ENCODE assay signal across 19 cellular contexts in genomic region chr3:183766107-183766506, GRCh38. TPM values are rescaled to one million over a fixed set of nuclear protein-coding genes. Genes with fewer than 3 reads are reported as not detected.
DNase-seq lines count a peak whose midpoint lies in the region; ATAC-seq and TF ChIP-seq lines count a peak whose summit lies in the region.
"Had no signal": no experiment of that assay in that cellular context is flagged by ENCODE, and none has a peak within 500 bp of the region (broad histone marks: within the 10 kb centered on the region; RNA-seq: fewer than 3 reads in every experiment).

No MANE protein-coding gene starts in this region.

- H3K4me1 Mint-ChIP-seq in MCF 10A (ENCODE audit: insufficient read depth, unreplicated experiment) = peaks cover 16% of the 10 kb centered on the region
- peaks cover 20% of the 10 kb centered on the region for H3K4me1 Mint-ChIP-seq in activated CD4-positive, alpha-beta memory T cell treated with anti-CD3 and anti-CD28 coated beads, Interleukin-2, amount 10 ng/mL, durations not matched to agents 7 days and 5 days
- H3K4me1 Mint-ChIP-seq: neural crest cell had no signal

- H3K36me3 ChIP-seq in breast epithelium (no peaks in the 10 kb centered on the region), iPS-15b (ENCODE audit: control insufficient read depth, insufficient read depth, low read length) (peaks cover 12% of the 10 kb centered on the region), upper lobe of right lung (peaks cover 28% of the 10 kb centered on the region)

- H3K36me3 Mint-ChIP-seq in MCF 10A (ENCODE audit: insufficient read depth, unreplicated experiment) = peaks cover 58% of the 10 kb centered on the region
- H3K36me3 Mint-ChIP-seq in activated CD4-positive, alpha-beta memory T cell treated with anti-CD3 and anti-CD28 coated beads, Interleukin-2, amount 10 ng/mL, durations not matched to agents 7 days and 5 days (ENCODE audit: low read depth) = peaks cover 44% of the 10 kb centered on the region

- H3K9me3 Mint-ChIP-seq in MCF 10A (ENCODE audit: unreplicated experiment) = no peaks in the 10 kb centered on the region
- H3K9me3 Mint-ChIP-seq in activated CD4-positive, alpha-beta memory T cell treated with anti-CD3 and anti-CD28 coated beads, Interleukin-2, amount 10 ng/mL, durations not matched to agents 7 days and 5 days = no peaks in the 10 kb centered on the region
- H3K9me3 Mint-ChIP-seq: neural crest cell had no signal

- peak overlapping the region; percentile 14 for H3K27ac Mint-ChIP-seq in MCF 10A (ENCODE audit: low read depth, unreplicated experiment)
- peak overlapping the region; percentile 2 for H3K27ac Mint-ChIP-seq in activated CD4-positive, alpha-beta memory T cell treated with anti-CD3 and anti-CD28 coated beads, Interleukin-2, amount 10 ng/mL, durations not matched to agents 7 days and 5 days

- BruUV-seq in MCF 10A (replicated peaks; lab: Mats Ljungman, UMichigan) = no TSS peak

- H3K27me3 ChIP-seq in breast epithelium = no peaks in the 10 kb centered on the region
- no peaks in the 10 kb centered on the region for H3K27me3 ChIP-seq in iPS-15b (ENCODE audit: control insufficient read depth, insufficient read depth, low read length)
- H3K27me3 ChIP-seq in upper lobe of right lung = no peaks in the 10 kb centered on the region
- H3K27me3 ChIP-seq: right atrium auricular region had no signal

- H3K4me1 ChIP-seq in breast epithelium (no peaks in the 10 kb centered on the region), iPS-15b (ENCODE audit: control insufficient read depth, insufficient read depth, low read length) (no peaks in the 10 kb centered on the region), upper lobe of right lung (peaks cover 28% of the 10 kb centered on the region)

- H3K4me3 ChIP-seq in breast epithelium = no peak overlapping the region
- H3K4me3 ChIP-seq in iPS-15b (ENCODE audit: low read depth, low read length) = no peak overlapping the region
- no peak overlapping the region for H3K4me3 ChIP-seq in upper lobe of right lung
- H3K4me3 ChIP-seq: right atrium auricular region had no signal

- H3K4me3 Mint-ChIP-seq in MCF 10A (ENCODE audit: unreplicated experiment) = no peak overlapping the region
- H3K4me3 Mint-ChIP-seq in activated CD4-positive, alpha-beta memory T cell treated with anti-CD3 and anti-CD28 coated beads, Interleukin-2, amount 10 ng/mL, durations not matched to agents 7 days and 5 days = no peak overlapping the region
- H3K4me3 Mint-ChIP-seq: neural crest cell had no signal

- TF ChIP-seq CTCF in MCF 10A (IDR thresholded peaks at IDR 0.05; ENCODE audit: unreplicated experiment) (no peak), breast epithelium (IDR thresholded peaks at IDR 0.05) (no peak), upper lobe of right lung (IDR thresholded peaks at IDR 0.05) (no peak)

- no peak for TF ChIP-seq POLR2A in breast epithelium (IDR thresholded peaks at IDR 0.05)

- peak overlapping the region in 1 of 2 donors; percentile 3 for H3K27ac ChIP-seq in breast epithelium
- peak overlapping the region; percentile 61 for H3K27ac ChIP-seq in upper lobe of right lung
- H3K27ac ChIP-seq: right atrium auricular region had no signal

- peak overlapping the region; percentile 40 for H3K9ac ChIP-seq in iPS-15b (ENCODE audit: low read depth, low read length)

- POLR2A ChIA-PET in MCF 10A (lab: Yijun Ruan, JAX) = interaction anchor here (0.6 to 3.1 kb wide), 3 partner anchors 15 to 232 kb away, joined by 3 to 12 read pairs (median 4); partner anchors contain the start of gene YEATS2
- POLR2A ChIA-PET in activated CD4-positive, alpha-beta memory T cell treated with anti-CD3 and anti-CD28 coated beads, Interleukin-2, amount 10 ng/mL, durations not matched to agents 7 days and 5 days (lab: Charles Lee) = interaction anchor here (1.2 kb wide), 1 partner anchor 69 kb away, joined by 3 read pairs; the partner anchor contains the start of gene YEATS2

- H3K27me3 Mint-ChIP-seq in MCF 10A (ENCODE audit: insufficient read depth, unreplicated experiment) = no peaks in the 10 kb centered on the region
- H3K27me3 Mint-ChIP-seq in activated CD4-positive, alpha-beta memory T cell treated with anti-CD3 and anti-CD28 coated beads, Interleukin-2, amount 10 ng/mL, durations not matched to agents 7 days and 5 days = no peaks in the 10 kb centered on the region

- CTCF ChIA-PET in MCF 10A (lab: Yijun Ruan, JAX) = interaction anchor here (0.6 to 3.3 kb wide), 10 partner anchors 58 to 866 kb away, joined by 3 to 33 read pairs (median 4); partner anchors contain the start of gene B3GNT5
- CTCF ChIA-PET in activated CD4-positive, alpha-beta memory T cell treated with anti-CD3 and anti-CD28 coated beads, Interleukin-2, amount 10 ng/mL, durations not matched to agents 7 days and 5 days (lab: Charles Lee) = interaction anchor here (1.0 to 2.3 kb wide), 12 partner anchors 10 to 381 kb away, joined by 3 to 43 read pairs (median 4); partner anchors contain the start of gene PARL

- no peaks in the 10 kb centered on the region for H3K9me3 ChIP-seq in breast epithelium
- H3K9me3 ChIP-seq in iPS-15b (ENCODE audit: control insufficient read depth, insufficient read depth, low read length) = no peaks in the 10 kb centered on the region
- no peaks in the 10 kb centered on the region for H3K9me3 ChIP-seq in upper lobe of right lung
- H3K9me3 ChIP-seq: right atrium auricular region had no signal

- intact Hi-C loops in MCF 10A (cut with micrococcal nuclease) (loop anchor here (2.0 to 10.0 kb wide), 3 partner anchors 131 to 581 kb away; partner anchors contain the start of gene KLHL24), breast epithelium (cut with DNase I; ENCODE audit: low total_unique reads) (loop anchor here (5.0 kb wide), 1 partner anchor 299 kb away; no protein-coding TSS in a partner anchor), upper lobe of right lung (cut with DNase I) (loop anchor here (10.0 kb wide), 1 partner anchor 291 kb away; no protein-coding TSS in a partner anchor), sciatic nerve (cut with DNase I) (loop anchor here (5.0 kb wide), 1 partner anchor 299 kb away; no protein-coding TSS in a partner anchor), posterior vena cava (cut with DNase I) (loop anchor here (10.0 kb wide), 2 partner anchors 281 to 301 kb away; no protein-coding TSS in a partner anchor)

- peak; percentile 19 for ATAC-seq in upper lobe of right lung
- no peak for ATAC-seq in sciatic nerve

- DNase-seq in MCF 10A (ENCODE audit: unreplicated experiment) (no peak), breast epithelium (ENCODE audit: low spot score in 2 of 2) (no peak), upper lobe of right lung (no peak), sciatic nerve (ENCODE audit: low spot score) (no peak), posterior vena cava (ENCODE audit: low spot score) (no peak), amniotic stem cell (lab: John Stamatoyannopoulos, UW) (no peak)
- DNase-seq in activated CD4-positive, alpha-beta memory T cell treated with anti-CD3 and anti-CD28 coated beads, Interleukin-2, amount 10 ng/mL, durations not matched to agents 7 days and 5 days = no peak
- DNase-seq: activated CD4-positive, alpha-beta T cell treated with anti-CD3 and anti-CD28 coated beads for 48 hours; activated T-cell treated with anti-CD3 and anti-CD28 coated beads, Interleukin-2, amount 50 U/mL, for 48 hours; cerebellar nuclear complex; DMS 273 treated with DMSO at 0.1 percent for 48 hours; foreskin melanocyte; NCI-H1436; NCI-H345; SHP77; T-helper 9 cell had no signal

RNA-seq across cellular contexts. Expression of gene MAP6D1, which starts 59.3 kb away (rescaled TPM):
- total RNA-seq in MCF 10A (2022) (1.1 and 1.9 TPM in 2 replicates), breast epithelium (1 to 10 TPM in 2 of 3 donors, under 1 TPM in 1; 0.33 to 2.1 (median 1.8) TPM), upper lobe of right lung (1.2 TPM), sciatic nerve (1.1 TPM), posterior vena cava (1 to 10 TPM in 1 of 2 donors, not detected in 1; 1.4 TPM)
- under 1 TPM in 1 of 2 experiments, not detected in 1; 0.55 TPM for total RNA-seq in activated CD4-positive, alpha-beta memory T cell treated with anti-CD3 and anti-CD28 coated beads, Interleukin-2, amount 10 ng/mL, durations not matched to agents 7 days and 5 days
